In the genomic region with DNA sequence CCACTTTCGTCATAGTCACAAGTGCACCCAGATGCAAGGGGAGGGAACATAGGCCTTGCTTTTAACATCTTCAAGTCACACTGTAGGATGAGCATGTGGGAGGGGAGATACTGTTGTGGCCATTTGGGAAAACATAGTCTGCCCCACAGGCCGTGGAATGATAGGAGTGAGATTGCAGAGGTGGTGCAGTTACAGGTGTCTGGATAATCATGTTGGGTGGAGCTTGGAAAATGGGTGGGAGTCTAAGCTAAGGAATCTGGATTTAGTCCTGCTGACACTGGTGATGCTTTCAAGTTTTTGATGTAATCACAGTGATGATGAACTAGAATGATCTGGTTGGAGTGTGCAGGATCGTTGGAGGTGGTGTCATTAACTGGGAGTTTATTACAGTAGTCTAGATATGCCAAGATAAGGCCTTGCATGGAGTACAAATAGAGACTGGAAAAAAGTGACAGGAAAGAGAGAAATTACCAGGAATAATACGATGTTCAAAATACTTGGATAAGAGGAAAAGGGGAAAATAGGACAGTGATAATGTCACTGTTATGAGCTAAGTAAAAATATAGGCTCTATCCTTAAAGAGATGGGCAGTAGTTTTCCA, we compare ENCODE assay signal across 2 cellular contexts.
TF ChIP-seq lines count a peak whose summit lies in the region.

No MANE protein-coding gene starts in this region.

TF ChIP-seq in SK-N-SH, 30 proteins besides CTCF, POLR2A, EP300 and RAD21 (continued from another document):
- TF ChIP-seq FOXM1 (IDR thresholded peaks at IDR 0.05; ENCODE audit: low read depth): no peak
- TF ChIP-seq RCOR1 (IDR thresholded peaks at IDR 0.05; ENCODE audit: low read length): peak; percentile 33; the same call in 1 of the 2 replicates
- no peak for TF ChIP-seq EZH2phosphoT487 (IDR thresholded peaks at IDR 0.05; ENCODE audit: borderline replicate concordance, low read depth)
- TF ChIP-seq, protein P1, sequence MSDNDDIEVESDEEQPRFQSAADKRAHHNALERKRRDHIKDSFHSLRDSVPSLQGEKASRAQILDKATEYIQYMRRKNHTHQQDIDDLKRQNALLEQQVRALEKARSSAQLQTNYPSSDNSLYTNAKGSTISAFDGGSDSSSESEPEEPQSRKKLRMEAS (IDR thresholded peaks at IDR 0.05; ENCODE audit: low read depth): no peak
- peak; percentile 78 for TF ChIP-seq GATA2 (CRISPR knock-in tag; IDR thresholded peaks at IDR 0.05)

TF ChIP-seq in SK-N-SH treated with all-trans-retinoic acid at 6 μM for 48 hours, 23 proteins besides CTCF, POLR2A, EP300 and RAD21 (continued from another document):
- TF ChIP-seq, protein P2, sequence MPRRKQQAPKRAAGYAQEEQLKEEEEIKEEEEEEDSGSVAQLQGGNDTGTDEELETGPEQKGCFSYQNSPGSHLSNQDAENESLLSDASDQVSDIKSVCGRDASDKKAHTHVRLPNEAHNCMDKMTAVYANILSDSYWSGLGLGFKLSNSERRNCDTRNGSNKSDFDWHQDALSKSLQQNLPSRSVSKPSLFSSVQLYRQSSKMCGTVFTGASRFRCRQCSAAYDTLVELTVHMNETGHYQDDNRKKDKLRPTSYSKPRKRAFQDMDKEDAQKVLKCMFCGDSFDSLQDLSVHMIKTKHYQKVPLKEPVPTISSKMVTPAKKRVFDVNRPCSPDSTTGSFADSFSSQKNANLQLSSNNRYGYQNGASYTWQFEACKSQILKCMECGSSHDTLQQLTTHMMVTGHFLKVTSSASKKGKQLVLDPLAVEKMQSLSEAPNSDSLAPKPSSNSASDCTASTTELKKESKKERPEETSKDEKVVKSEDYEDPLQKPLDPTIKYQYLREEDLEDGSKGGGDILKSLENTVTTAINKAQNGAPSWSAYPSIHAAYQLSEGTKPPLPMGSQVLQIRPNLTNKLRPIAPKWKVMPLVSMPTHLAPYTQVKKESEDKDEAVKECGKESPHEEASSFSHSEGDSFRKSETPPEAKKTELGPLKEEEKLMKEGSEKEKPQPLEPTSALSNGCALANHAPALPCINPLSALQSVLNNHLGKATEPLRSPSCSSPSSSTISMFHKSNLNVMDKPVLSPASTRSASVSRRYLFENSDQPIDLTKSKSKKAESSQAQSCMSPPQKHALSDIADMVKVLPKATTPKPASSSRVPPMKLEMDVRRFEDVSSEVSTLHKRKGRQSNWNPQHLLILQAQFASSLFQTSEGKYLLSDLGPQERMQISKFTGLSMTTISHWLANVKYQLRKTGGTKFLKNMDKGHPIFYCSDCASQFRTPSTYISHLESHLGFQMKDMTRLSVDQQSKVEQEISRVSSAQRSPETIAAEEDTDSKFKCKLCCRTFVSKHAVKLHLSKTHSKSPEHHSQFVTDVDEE (CRISPR knock-in tag; IDR thresholded peaks at IDR 0.05): no peak
- TF ChIP-seq TOX (CRISPR knock-in tag; IDR thresholded peaks at IDR 0.05; ENCODE audit: borderline replicate concordance) (no peak), CSDC2 (CRISPR knock-in tag; IDR thresholded peaks at IDR 0.05) (no peak), ZNF70 (CRISPR knock-in tag; IDR thresholded peaks at IDR 0.05) (no peak), TCF4 (CRISPR knock-in tag; IDR thresholded peaks at IDR 0.05; ENCODE audit: borderline replicate concordance) (no peak), ISL1 (CRISPR knock-in tag; IDR thresholded peaks at IDR 0.05) (no peak), GLIS3 (CRISPR knock-in tag; IDR thresholded peaks at IDR 0.05) (no peak), SNAI2 (CRISPR knock-in tag; IDR thresholded peaks at IDR 0.05) (no peak), ZFP3 (CRISPR knock-in tag; IDR thresholded peaks at IDR 0.05) (no peak), PPARA (CRISPR knock-in tag; IDR thresholded peaks at IDR 0.05; ENCODE audit: borderline replicate concordance) (no peak), ZC3H10 (CRISPR knock-in tag; IDR thresholded peaks at IDR 0.05) (no peak), ZNF565 (CRISPR knock-in tag; conservative IDR thresholded peaks at IDR 0.05; ENCODE audit: low read depth) (no peak), ESRRG (CRISPR knock-in tag; IDR thresholded peaks at IDR 0.05) (no peak)
- TF ChIP-seq, protein P3, sequence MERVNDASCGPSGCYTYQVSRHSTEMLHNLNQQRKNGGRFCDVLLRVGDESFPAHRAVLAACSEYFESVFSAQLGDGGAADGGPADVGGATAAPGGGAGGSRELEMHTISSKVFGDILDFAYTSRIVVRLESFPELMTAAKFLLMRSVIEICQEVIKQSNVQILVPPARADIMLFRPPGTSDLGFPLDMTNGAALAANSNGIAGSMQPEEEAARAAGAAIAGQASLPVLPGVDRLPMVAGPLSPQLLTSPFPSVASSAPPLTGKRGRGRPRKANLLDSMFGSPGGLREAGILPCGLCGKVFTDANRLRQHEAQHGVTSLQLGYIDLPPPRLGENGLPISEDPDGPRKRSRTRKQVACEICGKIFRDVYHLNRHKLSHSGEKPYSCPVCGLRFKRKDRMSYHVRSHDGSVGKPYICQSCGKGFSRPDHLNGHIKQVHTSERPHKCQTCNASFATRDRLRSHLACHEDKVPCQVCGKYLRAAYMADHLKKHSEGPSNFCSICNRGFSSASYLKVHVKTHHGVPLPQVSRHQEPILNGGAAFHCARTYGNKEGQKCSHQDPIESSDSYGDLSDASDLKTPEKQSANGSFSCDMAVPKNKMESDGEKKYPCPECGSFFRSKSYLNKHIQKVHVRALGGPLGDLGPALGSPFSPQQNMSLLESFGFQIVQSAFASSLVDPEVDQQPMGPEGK (CRISPR knock-in tag; IDR thresholded peaks at IDR 0.05; ENCODE audit: borderline replicate concordance): no peak
- TF ChIP-seq, protein P4, sequence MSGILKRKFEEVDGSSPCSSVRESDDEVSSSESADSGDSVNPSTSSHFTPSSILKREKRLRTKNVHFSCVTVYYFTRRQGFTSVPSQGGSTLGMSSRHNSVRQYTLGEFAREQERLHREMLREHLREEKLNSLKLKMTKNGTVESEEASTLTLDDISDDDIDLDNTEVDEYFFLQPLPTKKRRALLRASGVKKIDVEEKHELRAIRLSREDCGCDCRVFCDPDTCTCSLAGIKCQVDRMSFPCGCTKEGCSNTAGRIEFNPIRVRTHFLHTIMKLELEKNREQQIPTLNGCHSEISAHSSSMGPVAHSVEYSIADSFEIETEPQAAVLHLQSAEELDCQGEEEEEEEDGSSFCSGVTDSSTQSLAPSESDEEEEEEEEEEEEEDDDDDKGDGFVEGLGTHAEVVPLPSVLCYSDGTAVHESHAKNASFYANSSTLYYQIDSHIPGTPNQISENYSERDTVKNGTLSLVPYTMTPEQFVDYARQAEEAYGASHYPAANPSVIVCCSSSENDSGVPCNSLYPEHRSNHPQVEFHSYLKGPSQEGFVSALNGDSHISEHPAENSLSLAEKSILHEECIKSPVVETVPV (CRISPR knock-in tag; IDR thresholded peaks at IDR 0.05): no peak
- TF ChIP-seq, protein P5, sequence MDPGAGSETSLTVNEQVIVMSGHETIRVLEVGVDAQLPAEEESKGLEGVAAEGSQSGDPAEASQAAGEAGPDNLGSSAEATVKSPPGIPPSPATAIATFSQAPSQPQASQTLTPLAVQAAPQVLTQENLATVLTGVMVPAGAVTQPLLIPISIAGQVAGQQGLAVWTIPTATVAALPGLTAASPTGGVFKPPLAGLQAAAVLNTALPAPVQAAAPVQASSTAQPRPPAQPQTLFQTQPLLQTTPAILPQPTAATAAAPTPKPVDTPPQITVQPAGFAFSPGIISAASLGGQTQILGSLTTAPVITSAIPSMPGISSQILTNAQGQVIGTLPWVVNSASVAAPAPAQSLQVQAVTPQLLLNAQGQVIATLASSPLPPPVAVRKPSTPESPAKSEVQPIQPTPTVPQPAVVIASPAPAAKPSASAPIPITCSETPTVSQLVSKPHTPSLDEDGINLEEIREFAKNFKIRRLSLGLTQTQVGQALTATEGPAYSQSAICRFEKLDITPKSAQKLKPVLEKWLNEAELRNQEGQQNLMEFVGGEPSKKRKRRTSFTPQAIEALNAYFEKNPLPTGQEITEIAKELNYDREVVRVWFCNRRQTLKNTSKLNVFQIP (CRISPR knock-in tag; IDR thresholded peaks at IDR 0.05; ENCODE audit: borderline replicate concordance, low read depth): no peak
